18 cellular contexts compared by ENCODE assay signal in genomic region chr6:131646249-131646670, GRCh38. TPM values are rescaled to one million over a fixed set of nuclear protein-coding genes. Genes with fewer than 3 reads are reported as not detected.
DNase-seq lines count a peak whose midpoint lies in the region; ATAC-seq, FAIRE-seq and TF ChIP-seq lines count a peak whose summit lies in the region.
"Had no signal": no experiment of that assay in that cellular context is flagged by ENCODE, and none has a peak within 500 bp of the region (broad histone marks: within the 10 kb centered on the region; RNA-seq: fewer than 3 reads in every experiment).

No MANE protein-coding gene starts in this region.

- H3K4me1 ChIP-seq in HepG2 (ENCODE audit: insufficient read depth, low read length) = peaks cover 19% of the 10 kb centered on the region; the same call in 1 of the 2 replicates
- H3K4me1 ChIP-seq in right lobe of liver = peaks cover 0 to 3% (median 0%) of the 10 kb centered on the region in 4 donors
- peaks cover 16 to 56% of the 10 kb centered on the region in 2 experiments for H3K4me1 ChIP-seq in K562 (replicated peaks in 1 of 2; ENCODE audit: control insufficient read depth in 2 of 2, insufficient read depth in 2 of 2, low read length in 2 of 2)
- peaks cover 0 to 7% (median 3%) of the 10 kb centered on the region in 4 donors for H3K4me1 ChIP-seq in stomach
- H3K4me1 ChIP-seq in lower lobe of right lung = no peaks in the 10 kb centered on the region
- H3K4me1 ChIP-seq: BLaER1 had no signal

- TF ChIP-seq POLR2A in HepG2 (IDR thresholded peaks at IDR 0.05; ENCODE audit: insufficient read depth in 1 of 2, low read depth in 2 of 2, low read length in 2 of 2) (no peak), right lobe of liver (IDR thresholded peaks at IDR 0.05) (no peak), K562 (conservative IDR thresholded peaks at IDR 0.05) (peak; percentile 55; the same call in 1 of the 2 replicates), stomach (IDR thresholded peaks at IDR 0.05) (no peak)

- no peak for TF ChIP-seq EP300 in HepG2 (IDR thresholded peaks at IDR 0.05; ENCODE audit: low read depth in 2 of 2, low read length in 2 of 2)
- no peak for TF ChIP-seq EP300 in HepG2 (CRISPR knock-in tag; IDR thresholded peaks at IDR 0.05; ENCODE audit: borderline replicate concordance)
- TF ChIP-seq EP300 in K562 (IDR thresholded peaks at IDR 0.05; ENCODE audit: low read length) = peak; percentile 89
- no peak for TF ChIP-seq EP300 in stomach (IDR thresholded peaks at IDR 0.05)

- TF ChIP-seq CTCF in HepG2 (CRISPR knock-in tag; IDR thresholded peaks at IDR 0.05) (no peak), right lobe of liver (IDR thresholded peaks at IDR 0.05) (no peak), K562 (IDR thresholded peaks at IDR 0.05 in 2 of 3, conservative IDR thresholded peaks at IDR 0.05 in 1 of 3; ENCODE audit: insufficient read depth in 2 of 3, low read depth in 1 of 3, low read length in 3 of 3) (no peak), stomach (IDR thresholded peaks at IDR 0.05) (no peak), lower lobe of right lung (IDR thresholded peaks at IDR 0.05) (no peak)

- TF ChIP-seq RAD21 in HepG2 (CRISPR knock-in tag; IDR thresholded peaks at IDR 0.05) (no peak), K562 (CRISPR knock-in tag; conservative IDR thresholded peaks at IDR 0.05 in 1 of 2, IDR thresholded peaks at IDR 0.05 in 1 of 2) (no peak)

- DNase-seq in HepG2 (ENCODE audit: low spot score) = no peak
- no peak for DNase-seq in right lobe of liver
- peak; percentile 26 for DNase-seq in SK-N-DZ (ENCODE audit: low spot score)
- DNase-seq in K562 (ENCODE audit: extremely low read depth in 1 of 4, low spot score in 3 of 4) = peak; percentile 72 to 88 (median 76)
- DNase-seq in stomach = no peak
- DNase-seq in lower lobe of right lung = no peak
- no peak for DNase-seq in head of caudate nucleus
- DNase-seq: 8988T, AML-193, DMS79, GM23248 had no signal

- ATAC-seq in HepG2 (no peak), right lobe of liver (no peak), K562 (peak; percentile 89), lower lobe of right lung (no peak), GM21423 (IDR thresholded peaks at IDR 0.05; ENCODE audit: unreplicated experiment) (no peak)
- ATAC-seq: GM12878, HCT116 had no signal

- CTCF ChIA-PET in HepG2 (lab: Yijun Ruan, JAX; ENCODE audit: low intra/inter-chr PET ratio, low total read pairs) (no interaction called here), K562 (lab: Yijun Ruan, JAX; ENCODE audit: low intra/inter-chr PET ratio) (interaction anchor here (0.7 kb wide), 1 partner anchor 21 kb away, joined by 4 read pairs; no protein-coding TSS in a partner anchor)

- H3K9ac ChIP-seq in HepG2 (ENCODE audit: insufficient read depth, low read depth, low read length) (no peak overlapping the region), K562 (ENCODE audit: insufficient read depth in 1 of 2, low read depth in 2 of 2, low read length in 2 of 2) (peak overlapping the region in 1 of 2 experiments; percentile 67; a peak in 2 of 4 replicates)
- H3K9ac ChIP-seq: BLaER1, GM23248 had no signal

- H3K4me2 ChIP-seq in HepG2 (ENCODE audit: low read depth, low read length) = no peak overlapping the region
- H3K4me2 ChIP-seq in K562 (ENCODE audit: insufficient read depth, low read length) = peak overlapping the region; percentile 73
- H3K4me2 ChIP-seq: BLaER1 had no signal

- H3K9me3 ChIP-seq in HepG2 (ENCODE audit: low read length) = no peaks in the 10 kb centered on the region
- H3K9me3 ChIP-seq in right lobe of liver = no peaks in the 10 kb centered on the region
- peaks cover 2% of the 10 kb centered on the region; the same call in 1 of the 2 replicates for H3K9me3 ChIP-seq in K562 (replicated peaks; ENCODE audit: control insufficient read depth, insufficient read depth, low read depth, low read length)
- H3K9me3 ChIP-seq in stomach = no peaks in the 10 kb centered on the region
- H3K9me3 ChIP-seq in lower lobe of right lung = no peaks in the 10 kb centered on the region
- H3K9me3 ChIP-seq: BLaER1 had no signal

- H3K27ac ChIP-seq in HepG2 (ENCODE audit: extremely low read length, insufficient read depth, low read length) (no peak overlapping the region), right lobe of liver (no peak overlapping the region), K562 (ENCODE audit: extremely low read depth, low read depth, low read length) (peak overlapping the region; percentile 78), stomach (no peak overlapping the region), lower lobe of right lung (no peak overlapping the region)
- H3K27ac ChIP-seq: BLaER1, GM23248 had no signal

- FAIRE-seq in HepG2 (lab: Jason Lieb, UNC) (no peak), K562 (lab: Jason Lieb, UNC) (peak; percentile 89)
- FAIRE-seq: GM12878, GM18507, H54 had no signal

- H3K27me3 ChIP-seq in HepG2 (ENCODE audit: control insufficient read depth in 1 of 2, insufficient read depth in 2 of 2, low read length in 2 of 2) (no peaks in the 10 kb centered on the region), right lobe of liver (no peaks in the 10 kb centered on the region), K562 (ENCODE audit: control insufficient read depth in 2 of 2, insufficient read depth in 2 of 2, low read length in 2 of 2) (no peaks in the 10 kb centered on the region), stomach (no peaks in the 10 kb centered on the region), lower lobe of right lung (ENCODE audit: low read depth) (no peaks in the 10 kb centered on the region)
- H3K27me3 ChIP-seq: BLaER1 had no signal

- H4K20me1 ChIP-seq in HepG2 (ENCODE audit: insufficient read depth, low read length) (no peaks in the 10 kb centered on the region), K562 (replicated peaks; ENCODE audit: control insufficient read depth, insufficient read depth, low read length) (no peaks in the 10 kb centered on the region)
- H4K20me1 ChIP-seq: BLaER1 had no signal

- BruUV-seq in HepG2 (replicated peaks; lab: Mats Ljungman, UMichigan) (no TSS peak), K562 (replicated peaks; lab: Mats Ljungman, UMichigan) (no TSS peak)

- H3K79me2 ChIP-seq in HepG2 (ENCODE audit: insufficient read depth, low read length) (no peaks in the 10 kb centered on the region), K562 (ENCODE audit: control insufficient read depth, insufficient read depth, low read length) (peaks cover 56% of the 10 kb centered on the region)

- POLR2A ChIA-PET in HepG2 (lab: Yijun Ruan, JAX) (interaction anchor here (1.4 kb wide), 1 partner anchor 15 kb away, joined by 3 read pairs; no protein-coding TSS in a partner anchor), K562 (lab: Yijun Ruan, JAX) (interaction anchor here (0.5 to 2.4 kb wide), 6 partner anchors 8 to 206 kb away, joined by 3 to 10 read pairs (median 6); partner anchors contain the start of genes ENPP3 and MED23)

- in situ Hi-C loops in HepG2 (cut with HindIII; ENCODE audit: extremely low pct_ligation_motif_present, low pct_unique_long_range_greater_than_20kb) = no loop called here
- in situ Hi-C loops in K562 (cut with MboI) = loop anchor here (25.0 kb wide), 1 partner anchor 1166 kb away; the partner anchor contains the start of gene RPS12

- intact Hi-C loops in HepG2 (cut with micrococcal nuclease; ENCODE audit: unreplicated experiment) = no loop called here
- intact Hi-C loops in right lobe of liver (cut with DNase I) = no loop called here
- intact Hi-C loops in K562 (cut with micrococcal nuclease) = no loop called here
- intact Hi-C loops in stomach (cut with DNase I; ENCODE audit: low total_unique reads) = no loop called here
- intact Hi-C loops in lower lobe of right lung (cut with DNase I) = no loop called here
- intact Hi-C loops in head of caudate nucleus (cut with DNase I) = no loop called here

- H3K36me3 ChIP-seq in HepG2 (replicated peaks in 1 of 2; ENCODE audit: control insufficient read depth in 1 of 2, insufficient read depth in 2 of 2, low read length in 2 of 2) = peaks cover 22 to 81% of the 10 kb centered on the region in 2 experiments
- H3K36me3 ChIP-seq in right lobe of liver = no peaks in the 10 kb centered on the region
- peaks cover 25% of the 10 kb centered on the region; the same call in 2 of the 3 replicates for H3K36me3 ChIP-seq in K562 (ENCODE audit: control insufficient read depth, insufficient read depth, low read length)
- no peaks in the 10 kb centered on the region for H3K36me3 ChIP-seq in stomach
- H3K36me3 ChIP-seq in lower lobe of right lung = no peaks in the 10 kb centered on the region
- H3K36me3 ChIP-seq: BLaER1 had no signal

- H2AFZ ChIP-seq in HepG2 (ENCODE audit: low read length) (no peak overlapping the region), K562 (ENCODE audit: low read depth, low read length) (peak overlapping the region; percentile 66)
- H2AFZ ChIP-seq: GM23248 had no signal

- H3K4me3 ChIP-seq in HepG2 (replicated peaks in 1 of 3; ENCODE audit: insufficient read depth in 1 of 3, low read depth in 2 of 3, low read length in 3 of 3) = no peak overlapping the region
- no peak overlapping the region for H3K4me3 ChIP-seq in right lobe of liver
- peak overlapping the region; percentile 22 for H3K4me3 ChIP-seq in K562
- no peak overlapping the region for H3K4me3 ChIP-seq in stomach
- H3K4me3 ChIP-seq in lower lobe of right lung = no peak overlapping the region
- H3K4me3 ChIP-seq: BLaER1, GM12878, GM23248 had no signal

- H3K9me1 ChIP-seq in K562 (ENCODE audit: control insufficient read depth, insufficient read depth, low read length) = no peaks in the 10 kb centered on the region

RNA-seq across cellular contexts. Expression of gene ENPP3, which starts 9.2 kb away (rescaled TPM):
- 23.9 and 40.0 TPM in 2 replicates for total RNA-seq in HepG2 (2016; rRNA removed; fragmentation: Illumina TruSeq; extraction: Trizol)
- 13.2 and 15.3 TPM in 2 replicates for total RNA-seq in HepG2 (2016; cell fraction: cytosol; rRNA removed; fragmentation: Illumina TruSeq; extraction: Trizol; ENCODE audit: low read depth)
- 25.8 and 40.1 TPM in 2 replicates for total RNA-seq in HepG2 (2016; cell fraction: insoluble cytoplasmic fraction; rRNA removed; fragmentation: Illumina TruSeq; extraction: Trizol)
- total RNA-seq in HepG2 (2016; cell fraction: membrane; rRNA removed; fragmentation: Illumina TruSeq; extraction: Trizol) = 15.4 and 17.9 TPM in 2 replicates
- 58.4 and 68.3 TPM in 2 replicates for total RNA-seq in HepG2 (2016; cell fraction: nucleus; rRNA removed; fragmentation: Illumina TruSeq; extraction: Trizol)
- polyA plus RNA-seq in HepG2 (2011; rRNA removed) = 59.1 and 75.4 TPM in 2 replicates
- polyA plus RNA-seq in HepG2 (2011; cell fraction: cytosol; rRNA removed) = 27.6 and 37.9 TPM in 2 replicates
- polyA plus RNA-seq in HepG2 (2011; cell fraction: nucleus; rRNA removed) = 71.7 and 72.3 TPM in 2 replicates
- 30.3 and 68.2 TPM in 2 replicates for polyA plus RNA-seq in HepG2 (2012)
- 2.9 TPM in 2 replicates for polyA plus RNA-seq in HepG2 (2016; cell fraction: cytosol; fragmentation: Illumina TruSeq; extraction: Trizol; ENCODE audit: low read depth)
- 21.0 and 21.2 TPM in 2 replicates for polyA plus RNA-seq in HepG2 (2016; cell fraction: insoluble cytoplasmic fraction; fragmentation: Illumina TruSeq; extraction: Trizol; ENCODE audit: low read depth)
- 6.2 and 7.6 TPM in 2 replicates for polyA plus RNA-seq in HepG2 (2016; cell fraction: membrane; fragmentation: Illumina TruSeq; extraction: Trizol; ENCODE audit: low read depth)
- polyA plus RNA-seq in HepG2 (2016; cell fraction: nucleus; fragmentation: Illumina TruSeq; extraction: Trizol; ENCODE audit: insufficient read depth, low read depth) = 70.2 and 71.4 TPM in 2 replicates
- 21.7 TPM in 1 of 2 replicates, not detected in the other for polyA minus RNA-seq in HepG2 (2011; rRNA and poly(A)+ RNA removed; ENCODE audit: low replicate concordance)
- polyA minus RNA-seq in HepG2 (2011; cell fraction: cytosol; rRNA and poly(A)+ RNA removed) = 24.9 and 25.1 TPM in 2 replicates
- 96.8 and 123 TPM in 2 replicates for polyA minus RNA-seq in HepG2 (2011; cell fraction: nucleus; rRNA and poly(A)+ RNA removed)
- total RNA-seq in right lobe of liver = 1 to 10 TPM in 4 of 6 experiments, under 1 TPM in 2; 0.63 to 2.7 (median 1.5) TPM
- polyA plus RNA-seq in SK-N-DZ (2014; cell fraction: cytosol; rRNA removed) = not detected in 2 replicates
- 0.26 TPM in 1 of 2 replicates, not detected in the other for polyA plus RNA-seq in SK-N-DZ (2014; cell fraction: nucleus; rRNA removed)
- 51.5 and 84.3 TPM in 2 replicates for total RNA-seq in K562 (2011; cell fraction: chromatin; rRNA removed; ENCODE audit: low replicate concordance)
- 30.4 and 31.7 TPM in 2 replicates for total RNA-seq in K562 (2011; cell fraction: nucleolus; rRNA removed)
- 43.2 and 48.7 TPM in 2 replicates for total RNA-seq in K562 (2011; cell fraction: nucleoplasm; rRNA removed)
- total RNA-seq in K562 (2014; rRNA removed) = 14.0 and 18.5 TPM in 2 replicates
- total RNA-seq in K562 (2014; rRNA removed; fragmentation: Illumina TruSeq; extraction: Trizol) = 27.1 and 27.9 TPM in 2 replicates
- total RNA-seq in K562 (2015; rRNA removed; fragmentation: Illumina TruSeq; extraction: Trizol) = 20.7 and 23.0 TPM in 2 replicates
- total RNA-seq in K562 (2021) = 17.7 and 22.3 TPM in 2 replicates
- 21.6 and 32.8 TPM in 2 replicates for polyA plus RNA-seq in K562 (2011; rRNA removed)
- polyA plus RNA-seq in K562 (2011; cell fraction: cytosol; rRNA removed) = 7.3 and 11.4 TPM in 2 replicates
- polyA plus RNA-seq in K562 (2011; cell fraction: nucleus; rRNA removed) = 26.8 and 29.1 TPM in 2 replicates
- 14.6 and 15.7 TPM in 2 replicates for polyA plus RNA-seq in K562 (2012)
- 18.1 and 21.6 TPM in 2 replicates for polyA plus RNA-seq in K562 (2014; fragmentation: Illumina TruSeq; extraction: Trizol)
- 10 to 100 TPM; 15.1 to 23.5 TPM for polyA plus RNA-seq in K562 (2014; fragmentation: Nextera tagmentation; extraction: Ambion mirVana)
- polyA plus RNA-seq in K562 (2014; rRNA removed) = 17.4 and 17.8 TPM in 2 replicates
- polyA minus RNA-seq in K562 (2011; rRNA and poly(A)+ RNA removed) = 36.6 and 42.0 TPM in 2 replicates
- 4.6 and 9.1 TPM in 2 replicates for polyA minus RNA-seq in K562 (2011; cell fraction: cytosol; rRNA and poly(A)+ RNA removed)
- polyA minus RNA-seq in K562 (2011; cell fraction: nucleus; rRNA and poly(A)+ RNA removed) = 22.2 and 36.7 TPM in 2 replicates
- 10 to 100 TPM in 1 of 5 donors, 1 to 10 TPM in 1, under 1 TPM in 1, not detected in 2; 0.45 to 13.0 (median 4.4) TPM for total RNA-seq in stomach
- polyA plus RNA-seq in stomach = under 1 TPM; 0.31 to 0.76 (median 0.38) TPM
- total RNA-seq in lower lobe of right lung = 1.7 TPM
- total RNA-seq: G401, GM12878, GM23248 had no signal
- polyA plus RNA-seq: GM23248 had no signal

RNA-seq across cellular contexts. Expression of gene MED23, which starts 18.2 kb away (rescaled TPM):
- 30.0 and 34.9 TPM in 2 replicates for total RNA-seq in HepG2 (2016; rRNA removed; fragmentation: Illumina TruSeq; extraction: Trizol)
- total RNA-seq in HepG2 (2016; cell fraction: cytosol; rRNA removed; fragmentation: Illumina TruSeq; extraction: Trizol; ENCODE audit: low read depth) = 4.1 and 4.9 TPM in 2 replicates
- total RNA-seq in HepG2 (2016; cell fraction: insoluble cytoplasmic fraction; rRNA removed; fragmentation: Illumina TruSeq; extraction: Trizol) = 29.8 and 33.9 TPM in 2 replicates
- total RNA-seq in HepG2 (2016; cell fraction: membrane; rRNA removed; fragmentation: Illumina TruSeq; extraction: Trizol) = 7.5 and 7.8 TPM in 2 replicates
- 66.7 and 78.1 TPM in 2 replicates for total RNA-seq in HepG2 (2016; cell fraction: nucleus; rRNA removed; fragmentation: Illumina TruSeq; extraction: Trizol)
- 40.9 and 50.5 TPM in 2 replicates for polyA plus RNA-seq in HepG2 (2011; rRNA removed)
- polyA plus RNA-seq in HepG2 (2011; cell fraction: cytosol; rRNA removed) = 15.3 and 20.2 TPM in 2 replicates
- 94.8 and 97.3 TPM in 2 replicates for polyA plus RNA-seq in HepG2 (2011; cell fraction: nucleus; rRNA removed)
- polyA plus RNA-seq in HepG2 (2012) = 21.5 and 23.7 TPM in 2 replicates
- polyA plus RNA-seq in HepG2 (2016; cell fraction: cytosol; fragmentation: Illumina TruSeq; extraction: Trizol; ENCODE audit: low read depth) = 0.52 and 0.68 TPM in 2 replicates
- polyA plus RNA-seq in HepG2 (2016; cell fraction: insoluble cytoplasmic fraction; fragmentation: Illumina TruSeq; extraction: Trizol; ENCODE audit: low read depth) = 16.2 TPM in 2 replicates
- 1.6 and 1.9 TPM in 2 replicates for polyA plus RNA-seq in HepG2 (2016; cell fraction: membrane; fragmentation: Illumina TruSeq; extraction: Trizol; ENCODE audit: low read depth)
- 76.5 and 79.3 TPM in 2 replicates for polyA plus RNA-seq in HepG2 (2016; cell fraction: nucleus; fragmentation: Illumina TruSeq; extraction: Trizol; ENCODE audit: insufficient read depth, low read depth)
- 13.4 and 37.5 TPM in 2 replicates for polyA minus RNA-seq in HepG2 (2011; rRNA and poly(A)+ RNA removed; ENCODE audit: low replicate concordance)
- polyA minus RNA-seq in HepG2 (2011; cell fraction: cytosol; rRNA and poly(A)+ RNA removed) = 23.4 and 24.8 TPM in 2 replicates
- polyA minus RNA-seq in HepG2 (2011; cell fraction: nucleus; rRNA and poly(A)+ RNA removed) = 152 and 168 TPM in 2 replicates
- total RNA-seq in right lobe of liver = 10 to 100 TPM in 4 of 6 experiments, 1 to 10 TPM in 2; 8.8 to 13.8 (median 11.0) TPM
- 15.0 and 18.5 TPM in 2 replicates for polyA plus RNA-seq in SK-N-DZ (2014; cell fraction: cytosol; rRNA removed)
- polyA plus RNA-seq in SK-N-DZ (2014; cell fraction: nucleus; rRNA removed) = 86.9 and 100 TPM in 2 replicates
- total RNA-seq in K562 (2011; cell fraction: chromatin; rRNA removed; ENCODE audit: low replicate concordance) = 76.0 and 208 TPM in 2 replicates
- total RNA-seq in K562 (2011; cell fraction: nucleolus; rRNA removed) = 27.5 and 37.9 TPM in 2 replicates
- 64.8 and 77.9 TPM in 2 replicates for total RNA-seq in K562 (2011; cell fraction: nucleoplasm; rRNA removed)
- total RNA-seq in K562 (2014; rRNA removed) = 19.7 and 20.5 TPM in 2 replicates
- 37.1 and 38.5 TPM in 2 replicates for total RNA-seq in K562 (2014; rRNA removed; fragmentation: Illumina TruSeq; extraction: Trizol)
- 34.6 and 40.3 TPM in 2 replicates for total RNA-seq in K562 (2015; rRNA removed; fragmentation: Illumina TruSeq; extraction: Trizol)
- 27.1 and 27.2 TPM in 2 replicates for total RNA-seq in K562 (2021)
- polyA plus RNA-seq in K562 (2011; rRNA removed) = 61.2 and 66.2 TPM in 2 replicates
- polyA plus RNA-seq in K562 (2011; cell fraction: cytosol; rRNA removed) = 15.9 and 32.1 TPM in 2 replicates
- 111 and 216 TPM in 2 replicates for polyA plus RNA-seq in K562 (2011; cell fraction: nucleus; rRNA removed)
- polyA plus RNA-seq in K562 (2012) = 12.4 and 12.6 TPM in 2 replicates
- polyA plus RNA-seq in K562 (2014; fragmentation: Illumina TruSeq; extraction: Trizol) = 24.0 and 28.6 TPM in 2 replicates
- polyA plus RNA-seq in K562 (2014; fragmentation: Nextera tagmentation; extraction: Ambion mirVana) = 10 to 100 TPM; 13.7 to 20.0 TPM
- 22.8 and 25.2 TPM in 2 replicates for polyA plus RNA-seq in K562 (2014; rRNA removed)
- 83.5 and 98.6 TPM in 2 replicates for polyA minus RNA-seq in K562 (2011; rRNA and poly(A)+ RNA removed)
- 21.8 and 27.6 TPM in 2 replicates for polyA minus RNA-seq in K562 (2011; cell fraction: cytosol; rRNA and poly(A)+ RNA removed)
- polyA minus RNA-seq in K562 (2011; cell fraction: nucleus; rRNA and poly(A)+ RNA removed) = 58.7 and 124 TPM in 2 replicates
- 100 to 1,000 TPM in 1 of 5 donors, 10 to 100 TPM in 4; 12.1 to 107 (median 21.6) TPM for total RNA-seq in stomach
- polyA plus RNA-seq in stomach = 10 to 100 TPM in 1 of 3 donors, 1 to 10 TPM in 2; 4.0 to 13.0 (median 6.6) TPM
- 28.9 TPM for total RNA-seq in lower lobe of right lung

RNA-seq across cellular contexts. Expression of gene OR2A4, which starts 54.9 kb away (rescaled TPM):
- total RNA-seq in HepG2 (2016; rRNA removed; fragmentation: Illumina TruSeq; extraction: Trizol) (not detected in 2 replicates), right lobe of liver (1 to 10 TPM in 1 of 6 experiments, not detected in 5; 1.6 TPM), K562 (2014; rRNA removed) (not detected in 2 replicates), K562 (2014; rRNA removed; fragmentation: Illumina TruSeq; extraction: Trizol) (not detected in 2 replicates), K562 (2015; rRNA removed; fragmentation: Illumina TruSeq; extraction: Trizol) (not detected in 2 replicates), K562 (2021) (not detected in 2 replicates), stomach (1 to 10 TPM in 2 of 5 donors, not detected in 3; 1.7 to 5.5 TPM), lower lobe of right lung (not detected)
- not detected in 2 replicates for total RNA-seq in HepG2 (2016; cell fraction: cytosol; rRNA removed; fragmentation: Illumina TruSeq; extraction: Trizol; ENCODE audit: low read depth)
- not detected in 2 replicates for total RNA-seq in HepG2 (2016; cell fraction: insoluble cytoplasmic fraction; rRNA removed; fragmentation: Illumina TruSeq; extraction: Trizol)
- not detected in 2 replicates for total RNA-seq in HepG2 (2016; cell fraction: membrane; rRNA removed; fragmentation: Illumina TruSeq; extraction: Trizol)
- total RNA-seq in HepG2 (2016; cell fraction: nucleus; rRNA removed; fragmentation: Illumina TruSeq; extraction: Trizol) = not detected in 2 replicates
- polyA plus RNA-seq in HepG2 (2011; rRNA removed) (0.04 TPM in 1 of 2 replicates, not detected in the other), K562 (2011; rRNA removed) (not detected in 2 replicates), K562 (2014; fragmentation: Illumina TruSeq; extraction: Trizol) (0.06 TPM in 1 of 2 replicates, not detected in the other), K562 (2014; fragmentation: Nextera tagmentation; extraction: Ambion mirVana) (under 1 TPM; 0.21 to 0.25 TPM), K562 (2014; rRNA removed) (not detected in 2 replicates), stomach (not detected)
- polyA plus RNA-seq in HepG2 (2011; cell fraction: cytosol; rRNA removed) = not detected in 2 replicates
- not detected in 2 replicates for polyA plus RNA-seq in HepG2 (2011; cell fraction: nucleus; rRNA removed)
- polyA plus RNA-seq in HepG2 (2012) = 0.25 and 0.27 TPM in 2 replicates
- not detected in 2 replicates for polyA plus RNA-seq in HepG2 (2016; cell fraction: cytosol; fragmentation: Illumina TruSeq; extraction: Trizol; ENCODE audit: low read depth)
- not detected in 2 replicates for polyA plus RNA-seq in HepG2 (2016; cell fraction: insoluble cytoplasmic fraction; fragmentation: Illumina TruSeq; extraction: Trizol; ENCODE audit: low read depth)
- polyA plus RNA-seq in HepG2 (2016; cell fraction: membrane; fragmentation: Illumina TruSeq; extraction: Trizol; ENCODE audit: low read depth) = not detected in 2 replicates
- not detected in 2 replicates for polyA plus RNA-seq in HepG2 (2016; cell fraction: nucleus; fragmentation: Illumina TruSeq; extraction: Trizol; ENCODE audit: insufficient read depth, low read depth)
- not detected in 2 replicates for polyA minus RNA-seq in HepG2 (2011; rRNA and poly(A)+ RNA removed; ENCODE audit: low replicate concordance)
- not detected in 2 replicates for polyA minus RNA-seq in HepG2 (2011; cell fraction: cytosol; rRNA and poly(A)+ RNA removed)
- not detected in 2 replicates for polyA minus RNA-seq in HepG2 (2011; cell fraction: nucleus; rRNA and poly(A)+ RNA removed)
- not detected in 2 replicates for polyA plus RNA-seq in SK-N-DZ (2014; cell fraction: cytosol; rRNA removed)
- not detected in 2 replicates for polyA plus RNA-seq in SK-N-DZ (2014; cell fraction: nucleus; rRNA removed)
- total RNA-seq in K562 (2011; cell fraction: chromatin; rRNA removed; ENCODE audit: low replicate concordance) = not detected in 2 replicates
- total RNA-seq in K562 (2011; cell fraction: nucleolus; rRNA removed) = not detected in 2 replicates
- not detected in 2 replicates for total RNA-seq in K562 (2011; cell fraction: nucleoplasm; rRNA removed)
- not detected in 2 replicates for polyA plus RNA-seq in K562 (2011; cell fraction: cytosol; rRNA removed)
- polyA plus RNA-seq in K562 (2011; cell fraction: nucleus; rRNA removed) = 0.10 TPM in 1 of 2 replicates, not detected in the other
- 0.15 and 0.42 TPM in 2 replicates for polyA plus RNA-seq in K562 (2012)
- polyA minus RNA-seq in K562 (2011; rRNA and poly(A)+ RNA removed) = not detected in 2 replicates
- not detected in 2 replicates for polyA minus RNA-seq in K562 (2011; cell fraction: cytosol; rRNA and poly(A)+ RNA removed)
- not detected in 2 replicates for polyA minus RNA-seq in K562 (2011; cell fraction: nucleus; rRNA and poly(A)+ RNA removed)
- total RNA-seq: G401, GM12878, GM23248 had no signal
- polyA plus RNA-seq: GM12878, GM23248 had no signal

Comparison
In these comparisons a context has a peak if more than half of its experiments do, and no peak if none do; other contexts are left out.
1. DNase-seq: peak in SK-N-DZ (single experiment) and K562 (4 of 4); none in HepG2 (single experiment), right lobe of liver (0 of 3), stomach (single experiment), lower lobe of right lung (single experiment) and head of caudate nucleus (0 of 42).
2. Of the 241 proteins assayed by ChIP-seq in both HepG2 and K562: peak only in HepG2: none; only in K562: ARID2, CC2D1A, CHD2, CREM, DPF2, EHMT2 and 40 more; in both: TCF7; in neither: 184; mixed calls (peak in some experiments, not most) for 10.